13 cellular contexts compared by ENCODE assay signal in genomic region chr5:173291722-173292658, GRCh38. TPM values are rescaled to one million over a fixed set of nuclear protein-coding genes. Genes with fewer than 3 reads are reported as not detected.
A peak's percentile ranks its signal among the peaks of the same experiment; 100 is the strongest.
DNase-seq lines count a peak whose midpoint lies in the region; ATAC-seq, FAIRE-seq and TF ChIP-seq lines count a peak whose summit lies in the region.
"Had no signal": no experiment of that assay in that cellular context is flagged by ENCODE, and none has a peak within 500 bp of the region (broad histone marks: within the 10 kb centered on the region; RNA-seq: fewer than 3 reads in every experiment).

No MANE protein-coding gene starts in this region.

- no peak overlapping the region for H3K27ac ChIP-seq in K562 (ENCODE audit: extremely low read depth, low read depth, low read length)
- peak overlapping the region; percentile 61 for H3K27ac ChIP-seq in mesodermal cell (ENCODE audit: low read depth, low read length, severe bottlenecking)
- H3K27ac ChIP-seq: coronary artery, HL-60 had no signal

- ATAC-seq in GM18498 (IDR thresholded peaks at IDR 0.05; ENCODE audit: unreplicated experiment) (peak; percentile 73), HG03064 (IDR thresholded peaks at IDR 0.05; ENCODE audit: low read depth, unreplicated experiment) (peak; percentile 49), K562 (no peak), left colon (no peak)

- 14% methylated on average over 9 of the region's 9 CpGs for WGBS in K562 (ENCODE audit: insufficient coverage, low coverage, missing lambda C conversion rate)
- 84 to 96% methylated on average over 5 to 6 of the region's 9 CpGs for WGBS in mesodermal cell (ENCODE audit: insufficient coverage in 2 of 2), 2 experiments

- H3K9me1 ChIP-seq in K562 (ENCODE audit: control insufficient read depth, insufficient read depth, low read length): no peaks in the 10 kb centered on the region

- TF ChIP-seq RAD21 in K562 (CRISPR knock-in tag; conservative IDR thresholded peaks at IDR 0.05 in 1 of 2, IDR thresholded peaks at IDR 0.05 in 1 of 2): no peak

- H3K4me2 ChIP-seq in K562 (ENCODE audit: insufficient read depth, low read length): no peak overlapping the region

- CTCF ChIA-PET in K562 (lab: Yijun Ruan, JAX; ENCODE audit: low intra/inter-chr PET ratio): interaction anchor here (4.4 kb wide), 1 partner anchor 40 kb away, joined by 86 read pairs; no protein-coding TSS in a partner anchor

- H2AFZ ChIP-seq in K562 (ENCODE audit: low read depth, low read length): no peak overlapping the region

- BruUV-seq in K562 (replicated peaks; lab: Mats Ljungman, UMichigan): no TSS peak

- TF ChIP-seq EP300 in K562 (IDR thresholded peaks at IDR 0.05; ENCODE audit: low read length): no peak

- no peaks in the 10 kb centered on the region for H3K36me3 ChIP-seq in K562 (ENCODE audit: control insufficient read depth, insufficient read depth, low read length)
- H3K36me3 ChIP-seq in mesodermal cell (ENCODE audit: control insufficient read depth, insufficient read depth, low read length): no peaks in the 10 kb centered on the region

- no peak for TF ChIP-seq CTCF in K562 (IDR thresholded peaks at IDR 0.05 in 2 of 3, conservative IDR thresholded peaks at IDR 0.05 in 1 of 3; ENCODE audit: insufficient read depth in 2 of 3, low read depth in 1 of 3, low read length in 3 of 3)

- H3K4me3 ChIP-seq in K562 (no peak overlapping the region), mesodermal cell (ENCODE audit: extremely low read depth, insufficient read depth, low read length, poor library complexity, severe bottlenecking) (no peak overlapping the region)
- H3K4me3 ChIP-seq: coronary artery had no signal

- H4K20me1 ChIP-seq in K562 (replicated peaks; ENCODE audit: control insufficient read depth, insufficient read depth, low read length): 0 out of 2 replicates have a peak, but pooled peaks cover 3% of the 10 kb centered on the region

- H3K9me3 ChIP-seq in K562 (replicated peaks; ENCODE audit: control insufficient read depth, insufficient read depth, low read depth, low read length) (no peaks in the 10 kb centered on the region), mesodermal cell (ENCODE audit: control insufficient read depth, low read length) (peaks cover 5% of the 10 kb centered on the region)

- peak; percentile 19 for FAIRE-seq in K562 (lab: Jason Lieb, UNC)

- H3K79me2 ChIP-seq in K562 (ENCODE audit: control insufficient read depth, insufficient read depth, low read length): no peaks in the 10 kb centered on the region

- TF ChIP-seq POLR2A in K562 (conservative IDR thresholded peaks at IDR 0.05) (no peak), erythroblast (IDR thresholded peaks at IDR 0.05; ENCODE audit: low read length) (no peak)

- POLR2A ChIA-PET in K562 (lab: Yijun Ruan, JAX): no interaction called here

- H3K27me3 ChIP-seq in K562 (ENCODE audit: control insufficient read depth in 2 of 2, insufficient read depth in 2 of 2, low read length in 2 of 2): peaks cover 19 to 48% of the 10 kb centered on the region in 2 experiments

- no peak for DNase-seq in K562 (ENCODE audit: extremely low read depth in 1 of 4, low spot score in 3 of 4)
- no peak for DNase-seq in left colon
- no peak for DNase-seq in T-helper 2 cell
- no peak for DNase-seq in stimulated activated CD4-positive, alpha-beta T cell treated with anti-CD3 and anti-CD28 coated beads, Interleukin-12 subunit alpha, Interleukin-12 subunit beta, amount 100 ng/mL, for 4 hours
- no peak for DNase-seq in erythroblast (lab: John Stamatoyannopoulos, UW)
- DNase-seq: GDM1, NCI-H510A had no signal

- intact Hi-C loops in K562 (cut with micrococcal nuclease): loop anchor here (5.0 kb wide), 1 partner anchor 280 kb away; no protein-coding TSS in a partner anchor
- intact Hi-C loops in left colon (cut with DNase I, micrococcal nuclease): loop anchor here (2.0 to 10.0 kb wide), 4 partner anchors 41 to 1023 kb away; no protein-coding TSS in a partner anchor

- no peak overlapping the region for H3K9ac ChIP-seq in K562 (ENCODE audit: insufficient read depth in 1 of 2, low read depth in 2 of 2, low read length in 2 of 2)

- in situ Hi-C loops in K562 (cut with MboI): loop anchor here (5.0 kb wide), 2 partner anchors 40 to 275 kb away; no protein-coding TSS in a partner anchor

- H3K4me1 ChIP-seq in K562 (replicated peaks in 1 of 2; ENCODE audit: control insufficient read depth in 2 of 2, insufficient read depth in 2 of 2, low read length in 2 of 2): peaks cover 11 to 15% of the 10 kb centered on the region in 2 experiments
- peaks cover 40% of the 10 kb centered on the region for H3K4me1 ChIP-seq in mesodermal cell (ENCODE audit: control insufficient read depth, insufficient read depth, low read length, poor library complexity, severe bottlenecking)

TF ChIP-seq in K562, 482 proteins besides CTCF, POLR2A, EP300 and RAD21 (continues in another document):
- TF ChIP-seq ZNF766 (CRISPR knock-in tag; conservative IDR thresholded peaks at IDR 0.05) (no peak), NFIX (CRISPR knock-in tag; IDR thresholded peaks at IDR 0.05; ENCODE audit: low read depth) (no peak), GATAD2A (IDR thresholded peaks at IDR 0.05) (no peak), PHF21A (IDR thresholded peaks at IDR 0.05; ENCODE audit: borderline replicate concordance, low read depth) (no peak), FOXA1 (IDR thresholded peaks at IDR 0.05; ENCODE audit: borderline replicate concordance) (no peak), IFI16 (CRISPR knock-in tag; IDR thresholded peaks at IDR 0.05) (no peak), ZNF518B (CRISPR knock-in tag; IDR thresholded peaks at IDR 0.05) (no peak), NCOR1 (IDR thresholded peaks at IDR 0.05) (no peak)

RNA-seq across cellular contexts. Expression of gene STC2, which starts 36.2 kb away (rescaled TPM):
- 18.5 and 24.8 TPM in 2 replicates for total RNA-seq in K562 (2011; cell fraction: chromatin; rRNA removed; ENCODE audit: low replicate concordance)
- 30.9 and 40.0 TPM in 2 replicates for total RNA-seq in K562 (2011; cell fraction: nucleolus; rRNA removed)
- 23.3 and 29.5 TPM in 2 replicates for total RNA-seq in K562 (2011; cell fraction: nucleoplasm; rRNA removed)
- total RNA-seq in K562 (2014; rRNA removed) (23.8 and 30.1 TPM in 2 replicates), K562 (2014; rRNA removed; fragmentation: Illumina TruSeq; extraction: Trizol) (6.5 and 7.4 TPM in 2 replicates), K562 (2015; rRNA removed; fragmentation: Illumina TruSeq; extraction: Trizol) (7.2 and 8.9 TPM in 2 replicates), K562 (2021) (19.2 and 21.8 TPM in 2 replicates), left colon (1 to 10 TPM in 1 of 2 donors, under 1 TPM in 1; 0.43 to 1.7 TPM)
- polyA plus RNA-seq in K562 (2011; rRNA removed) (4.3 and 4.7 TPM in 2 replicates), K562 (2014; fragmentation: Illumina TruSeq; extraction: Trizol) (11.4 and 16.1 TPM in 2 replicates), K562 (2014; fragmentation: Nextera tagmentation; extraction: Ambion mirVana) (under 1 TPM; 0.62 to 0.63 TPM), K562 (2014; rRNA removed) (25.6 and 31.7 TPM in 2 replicates)
- polyA plus RNA-seq in K562 (2011; cell fraction: cytosol; rRNA removed): 1.9 and 4.0 TPM in 2 replicates
- 8.8 and 11.6 TPM in 2 replicates for polyA plus RNA-seq in K562 (2011; cell fraction: nucleus; rRNA removed)
- polyA plus RNA-seq in K562 (2012): 8.1 and 31.8 TPM in 2 replicates
- polyA minus RNA-seq in K562 (2011; rRNA and poly(A)+ RNA removed): 4.0 and 5.4 TPM in 2 replicates
- 3.7 and 4.5 TPM in 2 replicates for polyA minus RNA-seq in K562 (2011; cell fraction: cytosol; rRNA and poly(A)+ RNA removed)
- polyA minus RNA-seq in K562 (2011; cell fraction: nucleus; rRNA and poly(A)+ RNA removed): 16.7 and 17.5 TPM in 2 replicates
- polyA plus RNA-seq in mesodermal cell (2013, experiment 1 of 2): 17.1 TPM
- polyA plus RNA-seq in mesodermal cell (2013, experiment 2 of 2): 17.3 TPM

RNA-seq across cellular contexts. Expression of gene NKX2-5, which starts 57.0 kb away (rescaled TPM):
- total RNA-seq in K562 (2011; cell fraction: chromatin; rRNA removed; ENCODE audit: low replicate concordance): not detected in 2 replicates
- total RNA-seq in K562 (2011; cell fraction: nucleolus; rRNA removed): not detected in 2 replicates
- not detected in 2 replicates for total RNA-seq in K562 (2011; cell fraction: nucleoplasm; rRNA removed)
- not detected in 2 replicates for total RNA-seq in K562 (2014; rRNA removed)
- not detected in 2 replicates for total RNA-seq in K562 (2014; rRNA removed; fragmentation: Illumina TruSeq; extraction: Trizol)
- not detected in 2 replicates for total RNA-seq in K562 (2015; rRNA removed; fragmentation: Illumina TruSeq; extraction: Trizol)
- not detected in 2 replicates for total RNA-seq in K562 (2021)
- not detected in 2 replicates for polyA plus RNA-seq in K562 (2011; rRNA removed)
- not detected in 2 replicates for polyA plus RNA-seq in K562 (2011; cell fraction: cytosol; rRNA removed)
- not detected in 2 replicates for polyA plus RNA-seq in K562 (2011; cell fraction: nucleus; rRNA removed)
- polyA plus RNA-seq in K562 (2012): not detected in 2 replicates
- polyA plus RNA-seq in K562 (2014; fragmentation: Illumina TruSeq; extraction: Trizol): not detected in 2 replicates
- not detected for polyA plus RNA-seq in K562 (2014; fragmentation: Nextera tagmentation; extraction: Ambion mirVana)
- polyA plus RNA-seq in K562 (2014; rRNA removed): not detected in 2 replicates
- not detected in 2 replicates for polyA minus RNA-seq in K562 (2011; rRNA and poly(A)+ RNA removed)
- polyA minus RNA-seq in K562 (2011; cell fraction: cytosol; rRNA and poly(A)+ RNA removed): not detected in 2 replicates
- not detected in 2 replicates for polyA minus RNA-seq in K562 (2011; cell fraction: nucleus; rRNA and poly(A)+ RNA removed)
- polyA plus RNA-seq in mesodermal cell (2013, experiment 1 of 2): 66.8 TPM
- polyA plus RNA-seq in mesodermal cell (2013, experiment 2 of 2): 61.6 TPM
- not detected for total RNA-seq in left colon
- total RNA-seq: kidney epithelial cell had no signal

Comparison
In these comparisons a context has a peak if more than half of its experiments do, and no peak if none do; other contexts are left out.
1. ATAC-seq: peak in GM18498 (single experiment) and HG03064 (single experiment); none in K562 (single experiment) and left colon (single experiment).